16 cellular contexts compared by ENCODE assay signal in the genomic region with DNA sequence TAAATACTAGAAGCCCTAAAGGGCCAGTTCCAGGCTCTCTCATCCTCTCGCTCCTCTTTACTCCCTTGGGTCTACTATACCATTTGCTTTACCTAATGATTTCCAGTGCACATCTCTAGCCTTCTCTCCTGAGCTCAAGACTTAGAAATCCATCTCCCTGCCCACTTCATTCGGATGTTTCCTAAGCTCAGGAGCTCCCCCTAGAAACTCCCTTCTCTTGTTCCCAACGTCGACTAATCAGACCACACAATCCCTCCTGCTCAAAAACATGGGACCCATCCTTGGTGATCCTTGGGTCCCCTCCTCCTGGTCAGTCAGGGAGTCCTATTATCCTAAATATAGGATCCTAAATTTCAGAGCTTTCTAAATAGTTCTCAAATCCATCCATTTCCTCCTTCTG. TPM values are rescaled to one million over a fixed set of nuclear protein-coding genes. Genes with fewer than 3 reads are reported as not detected.
DNase-seq lines count a peak whose midpoint lies in the region; ATAC-seq, FAIRE-seq and TF ChIP-seq lines count a peak whose summit lies in the region.
"Had no signal": no experiment of that assay in that cellular context is flagged by ENCODE, and none has a peak within 500 bp of the region (broad histone marks: within the 10 kb centered on the region; RNA-seq: fewer than 3 reads in every experiment).

No MANE protein-coding gene starts in this region.

- no peaks in the 10 kb centered on the region for H3K9me3 ChIP-seq in HCT116 (ENCODE audit: control insufficient read depth in 1 of 2, insufficient read depth in 1 of 2, low read depth in 1 of 2, low read length in 2 of 2)
- H3K9me3 ChIP-seq in adrenal gland (replicated peaks in 1 of 3) = no peaks in the 10 kb centered on the region
- H3K9me3 ChIP-seq: heart left ventricle, transverse colon had no signal

- FAIRE-seq in D721Med (lab: Jason Lieb, UNC) = no peak
- no peak for FAIRE-seq in GM12892 (lab: Jason Lieb, UNC)
- FAIRE-seq: HTR-8/SVneo had no signal

- H3K27me3 ChIP-seq in HCT116 (ENCODE audit: insufficient read depth, low read length) (peaks cover 2% of the 10 kb centered on the region; the same call in 1 of the 2 replicates), adrenal gland (no peaks in the 10 kb centered on the region)
- H3K27me3 ChIP-seq: heart left ventricle, transverse colon had no signal

- H3K9ac ChIP-seq in HCT116 (ENCODE audit: low read length) = no peak overlapping the region
- H3K9ac ChIP-seq: GM23248 had no signal

- WGBS in adrenal gland, 4 donors = 32 to 39% (median 37%) methylated on average over 4 of the region's 4 CpGs

- peak; percentile 21 for TF ChIP-seq CTCF in D721Med (IDR thresholded peaks at IDR 0.05; ENCODE audit: insufficient read depth, missing control alignments)
- peak; percentile 24 to 51 (median 35); a peak in 3 of 6 replicates for TF ChIP-seq CTCF in HCT116 (IDR thresholded peaks at IDR 0.05 in 2 of 3, conservative IDR thresholded peaks at IDR 0.05 in 1 of 3; ENCODE audit: borderline replicate concordance in 1 of 3, insufficient read depth in 1 of 3, low read depth in 2 of 3, low read length in 2 of 3)
- TF ChIP-seq CTCF in adrenal gland (IDR thresholded peaks at IDR 0.05) = peak in 4 of 6 experiments; percentile 16 to 35 (median 29)

- no peaks in the 10 kb centered on the region for H4K20me1 ChIP-seq in HCT116 (ENCODE audit: insufficient read depth)

- H3K4me2 ChIP-seq in HCT116 (ENCODE audit: low read length) = no peak overlapping the region

- no TSS peak for BruUV-seq in HCT116 (replicated peaks; lab: Mats Ljungman, UMichigan)

- H2AFZ ChIP-seq in HCT116 (ENCODE audit: low read depth, low read length, poor library complexity, severe bottlenecking) = no peak overlapping the region
- H2AFZ ChIP-seq: GM23248 had no signal

- H3K27ac ChIP-seq in HCT116 (ENCODE audit: low read depth, low read length) = no peak overlapping the region
- H3K27ac ChIP-seq in adrenal gland = no peak overlapping the region
- H3K27ac ChIP-seq: GM23248, heart left ventricle, transverse colon had no signal

- RAD21 ChIA-PET in HCT116 (lab: Charles Lee; ENCODE audit: low non-redundant PET in 1 of 2, low total read pairs in 2 of 2, uncharacterized antibody in 2 of 2, unreplicated experiment in 2 of 2) = interaction anchor here in 1 of 2 experiments (1.0 kb wide), 1 partner anchor 110 kb away, joined by 3 read pairs; no protein-coding TSS in a partner anchor

- CTCF ChIA-PET in HCT116 (lab: Charles Lee) = interaction anchor here (1.0 to 1.8 kb wide), 5 partner anchors 9 to 150 kb away, joined by 3 to 5 read pairs (median 4); no protein-coding TSS in a partner anchor

- DNase-seq in D721Med (ENCODE audit: insufficient read length, low spot score) = no peak
- DNase-seq in HCT116 (ENCODE audit: low read depth, low spot score) = no peak
- DNase-seq in adrenal gland = peak in 1 of 7 donors; percentile 16
- DNase-seq in iPS-NIHi11 (ENCODE audit: low spot score) = peak; percentile 38
- DNase-seq in GDM1 (lab: John Stamatoyannopoulos, UW) = no peak
- no peak for DNase-seq in COR-L47 (lab: John Stamatoyannopoulos, UW)
- DNase-seq in GM12892 (ENCODE audit: insufficient read length) = no peak
- no peak for DNase-seq in NCI-H1694 treated with DMSO at 0.1 percent for 48 hours (lab: John Stamatoyannopoulos, UW)
- DNase-seq: effector CD4-positive, alpha-beta T cell; GM23248; heart left ventricle; left ventricle myocardium superior; nucleus accumbens; stimulated activated CD4-positive, alpha-beta T cell treated with anti-CD3 and anti-CD28 coated beads, Interleukin-12 subunit alpha, Interleukin-12 subunit beta, amount 100 ng/mL, for 4 hours; transverse colon had no signal

- ATAC-seq in HCT116 = peak; percentile 82
- ATAC-seq: heart left ventricle, left ventricle myocardium superior had no signal

- H3K4me1 ChIP-seq in HCT116 (ENCODE audit: control insufficient read depth in 1 of 2, insufficient read depth in 2 of 2, low read length in 2 of 2) = no peaks in the 10 kb centered on the region
- no peaks in the 10 kb centered on the region for H3K4me1 ChIP-seq in adrenal gland (replicated peaks in 1 of 2)
- H3K4me1 ChIP-seq: heart left ventricle, transverse colon had no signal

- POLR2A ChIA-PET in HCT116 (lab: Charles Lee) = no interaction called here

- H3K36me3 ChIP-seq in HCT116 (ENCODE audit: control insufficient read depth in 1 of 2, insufficient read depth in 2 of 2, low read length in 2 of 2) (no peaks in the 10 kb centered on the region), adrenal gland (replicated peaks in 1 of 2) (no peaks in the 10 kb centered on the region)
- H3K36me3 ChIP-seq: heart left ventricle, transverse colon had no signal

- TF ChIP-seq RAD21 in HCT116 (IDR thresholded peaks at IDR 0.05; ENCODE audit: low read depth) = peak; percentile 63

- TF ChIP-seq POLR2A in HCT116 (IDR thresholded peaks at IDR 0.05; ENCODE audit: borderline replicate concordance, extremely low read depth, insufficient read depth, insufficient read length) (no peak), adrenal gland (IDR thresholded peaks at IDR 0.05) (no peak), GM12892 (IDR thresholded peaks at IDR 0.05; ENCODE audit: low read depth, low read length) (no peak)

- H3K4me3 ChIP-seq in HCT116 (replicated peaks in 1 of 2; ENCODE audit: low read depth in 1 of 2, low read length in 2 of 2) (no peak overlapping the region), adrenal gland (no peak overlapping the region)
- H3K4me3 ChIP-seq: GM23248, heart left ventricle, transverse colon had no signal

- no peaks in the 10 kb centered on the region for H3K79me2 ChIP-seq in HCT116 (ENCODE audit: insufficient read depth, low read length)

- intact Hi-C loops in HCT116 (cut with micrococcal nuclease) = no loop called here
- intact Hi-C loops in adrenal gland (cut with DNase I) = no loop called here

- no peaks in the 10 kb centered on the region for H3K9me2 ChIP-seq in HCT116 (ENCODE audit: insufficient read depth)

TF ChIP-seq in HCT116, 20 proteins besides CTCF, POLR2A, EP300 and RAD21 (continues in another document):
- no peak for TF ChIP-seq ZNF274 (IDR thresholded peaks at IDR 0.05; ENCODE audit: low read depth, low read length)
- TF ChIP-seq TCF7L2 (IDR thresholded peaks at IDR 0.05; ENCODE audit: borderline replicate concordance, extremely low read depth, insufficient read depth, insufficient read length) = no peak
- TF ChIP-seq, protein P1, sequence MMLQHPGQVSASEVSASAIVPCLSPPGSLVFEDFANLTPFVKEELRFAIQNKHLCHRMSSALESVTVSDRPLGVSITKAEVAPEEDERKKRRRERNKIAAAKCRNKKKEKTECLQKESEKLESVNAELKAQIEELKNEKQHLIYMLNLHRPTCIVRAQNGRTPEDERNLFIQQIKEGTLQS (IDR thresholded peaks at IDR 0.05) = no peak
- no peak for TF ChIP-seq FOSL1 (IDR thresholded peaks at IDR 0.05; ENCODE audit: low read depth)
- no peak for TF ChIP-seq JUND (IDR thresholded peaks at IDR 0.05)
- no peak for TF ChIP-seq EZH2 (IDR thresholded peaks at IDR 0.05)
- TF ChIP-seq SP1 (IDR thresholded peaks at IDR 0.05; ENCODE audit: low read depth) = no peak
- TF ChIP-seq, protein P2, sequence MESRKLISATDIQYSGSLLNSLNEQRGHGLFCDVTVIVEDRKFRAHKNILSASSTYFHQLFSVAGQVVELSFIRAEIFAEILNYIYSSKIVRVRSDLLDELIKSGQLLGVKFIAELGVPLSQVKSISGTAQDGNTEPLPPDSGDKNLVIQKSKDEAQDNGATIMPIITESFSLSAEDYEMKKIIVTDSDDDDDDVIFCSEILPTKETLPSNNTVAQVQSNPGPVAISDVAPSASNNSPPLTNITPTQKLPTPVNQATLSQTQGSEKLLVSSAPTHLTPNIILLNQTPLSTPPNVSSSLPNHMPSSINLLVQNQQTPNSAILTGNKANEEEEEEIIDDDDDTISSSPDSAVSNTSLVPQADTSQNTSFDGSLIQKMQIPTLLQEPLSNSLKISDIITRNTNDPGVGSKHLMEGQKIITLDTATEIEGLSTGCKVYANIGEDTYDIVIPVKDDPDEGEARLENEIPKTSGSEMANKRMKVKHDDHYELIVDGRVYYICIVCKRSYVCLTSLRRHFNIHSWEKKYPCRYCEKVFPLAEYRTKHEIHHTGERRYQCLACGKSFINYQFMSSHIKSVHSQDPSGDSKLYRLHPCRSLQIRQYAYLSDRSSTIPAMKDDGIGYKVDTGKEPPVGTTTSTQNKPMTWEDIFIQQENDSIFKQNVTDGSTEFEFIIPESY (IDR thresholded peaks at IDR 0.05; ENCODE audit: extremely low read depth, insufficient replicate concordance, low read length) = no peak
- no peak for TF ChIP-seq SIN3A (IDR thresholded peaks at IDR 0.05; ENCODE audit: low read depth)
- TF ChIP-seq ZFX (IDR thresholded peaks at IDR 0.05) = no peak
- TF ChIP-seq, protein P3, sequence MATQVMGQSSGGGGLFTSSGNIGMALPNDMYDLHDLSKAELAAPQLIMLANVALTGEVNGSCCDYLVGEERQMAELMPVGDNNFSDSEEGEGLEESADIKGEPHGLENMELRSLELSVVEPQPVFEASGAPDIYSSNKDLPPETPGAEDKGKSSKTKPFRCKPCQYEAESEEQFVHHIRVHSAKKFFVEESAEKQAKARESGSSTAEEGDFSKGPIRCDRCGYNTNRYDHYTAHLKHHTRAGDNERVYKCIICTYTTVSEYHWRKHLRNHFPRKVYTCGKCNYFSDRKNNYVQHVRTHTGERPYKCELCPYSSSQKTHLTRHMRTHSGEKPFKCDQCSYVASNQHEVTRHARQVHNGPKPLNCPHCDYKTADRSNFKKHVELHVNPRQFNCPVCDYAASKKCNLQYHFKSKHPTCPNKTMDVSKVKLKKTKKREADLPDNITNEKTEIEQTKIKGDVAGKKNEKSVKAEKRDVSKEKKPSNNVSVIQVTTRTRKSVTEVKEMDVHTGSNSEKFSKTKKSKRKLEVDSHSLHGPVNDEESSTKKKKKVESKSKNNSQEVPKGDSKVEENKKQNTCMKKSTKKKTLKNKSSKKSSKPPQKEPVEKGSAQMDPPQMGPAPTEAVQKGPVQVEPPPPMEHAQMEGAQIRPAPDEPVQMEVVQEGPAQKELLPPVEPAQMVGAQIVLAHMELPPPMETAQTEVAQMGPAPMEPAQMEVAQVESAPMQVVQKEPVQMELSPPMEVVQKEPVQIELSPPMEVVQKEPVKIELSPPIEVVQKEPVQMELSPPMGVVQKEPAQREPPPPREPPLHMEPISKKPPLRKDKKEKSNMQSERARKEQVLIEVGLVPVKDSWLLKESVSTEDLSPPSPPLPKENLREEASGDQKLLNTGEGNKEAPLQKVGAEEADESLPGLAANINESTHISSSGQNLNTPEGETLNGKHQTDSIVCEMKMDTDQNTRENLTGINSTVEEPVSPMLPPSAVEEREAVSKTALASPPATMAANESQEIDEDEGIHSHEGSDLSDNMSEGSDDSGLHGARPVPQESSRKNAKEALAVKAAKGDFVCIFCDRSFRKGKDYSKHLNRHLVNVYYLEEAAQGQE (IDR thresholded peaks at IDR 0.05; ENCODE audit: low read depth) = no peak
- TF ChIP-seq EZH2phosphoT487 (IDR thresholded peaks at IDR 0.05; ENCODE audit: borderline replicate concordance) = no peak
- no peak for TF ChIP-seq ELF1 (IDR thresholded peaks at IDR 0.05; ENCODE audit: borderline replicate concordance, low read depth)

RNA-seq across cellular contexts. Expression of a gene that starts 21.1 kb away (rescaled TPM):
- 137 TPM for total RNA-seq in HCT116 (2021; ENCODE audit: unreplicated experiment)
- polyA plus RNA-seq in HCT116 (2012) = 77.3 and 95.6 TPM in 2 replicates
- 10 to 100 TPM; 35.9 to 72.2 (median 58.7) TPM for total RNA-seq in adrenal gland
- 10 to 100 TPM; 17.7 to 69.6 (median 26.3) TPM for polyA plus RNA-seq in adrenal gland
- polyA plus RNA-seq in GM12892 (2012; ENCODE audit: missing spikeins) = 63.2 TPM
